In the genomic region with DNA sequence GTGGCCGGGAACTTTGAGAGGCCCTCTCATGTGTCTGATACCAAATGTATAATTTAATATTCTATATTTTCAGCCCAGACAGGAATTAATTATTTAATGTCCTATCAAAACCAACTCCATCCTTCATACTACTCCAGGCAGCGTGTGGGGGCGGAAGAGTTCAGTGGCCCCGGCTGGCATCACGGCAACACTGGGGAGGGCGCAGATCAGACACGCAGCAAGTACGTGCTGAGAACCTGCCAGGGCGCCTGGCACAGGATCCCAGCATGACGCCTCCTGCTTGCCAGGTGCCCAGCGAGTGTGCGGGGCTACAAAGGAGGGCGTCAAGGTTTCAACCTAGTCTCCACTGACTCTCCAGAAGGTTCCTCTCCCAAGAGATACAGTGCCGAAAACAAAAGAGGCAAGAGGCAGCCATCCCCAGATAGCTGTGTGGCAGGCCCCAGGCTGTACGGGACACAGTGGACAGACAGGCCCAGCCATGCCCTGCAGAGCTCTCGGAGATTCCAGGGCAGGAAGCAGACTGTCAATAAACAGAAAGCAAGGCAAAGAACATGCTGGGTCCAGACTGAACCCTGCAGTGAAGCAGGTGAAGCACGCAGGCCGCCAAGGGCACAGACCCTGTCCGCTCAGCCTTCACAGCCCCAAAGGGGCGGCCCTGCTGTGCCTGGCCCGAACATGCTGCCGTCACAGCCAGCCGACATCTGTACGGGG, we compare ENCODE assay signal across 15 cellular contexts.
DNase-seq lines count a peak whose midpoint lies in the region; ATAC-seq and TF ChIP-seq lines count a peak whose summit lies in the region.
"Had no signal": no experiment of that assay in that cellular context is flagged by ENCODE, and none has a peak within 500 bp of the region (broad histone marks: within the 10 kb centered on the region; RNA-seq: fewer than 3 reads in every experiment).

No MANE protein-coding gene starts in this region.

- H3K4me2 ChIP-seq in mesenchymal stem cell (ENCODE audit: low read length, poor library complexity, severe bottlenecking), result no peak overlapping the region

- H3K36me3 Mint-ChIP-seq in brain, result no peaks in the 10 kb centered on the region
- H3K36me3 Mint-ChIP-seq: activated CD4-positive, alpha-beta memory T cell treated with anti-CD3 and anti-CD28 coated beads for 36 hours had no signal

- H3K4ac ChIP-seq in mesenchymal stem cell (ENCODE audit: low read depth in 1 of 2, low read length in 2 of 2), result peak overlapping the region; percentile 77 to 85

- peaks cover 9% of the 10 kb centered on the region for H3K27me3 Mint-ChIP-seq in brain
- H3K27me3 Mint-ChIP-seq: activated CD4-positive, alpha-beta memory T cell treated with anti-CD3 and anti-CD28 coated beads for 36 hours; IgD-negative memory B cell had no signal

- H3K9ac ChIP-seq in mesenchymal stem cell (ENCODE audit: low read length), result no peak overlapping the region

- no peak overlapping the region for H2AFZ ChIP-seq in mesenchymal stem cell (ENCODE audit: low read depth, low read length)

- peak overlapping the region; percentile 38 for H3K27ac ChIP-seq in mesenchymal stem cell (ENCODE audit: low read length, poor library complexity, severe bottlenecking)
- H3K27ac ChIP-seq: colonic mucosa, transverse colon had no signal

- H4K91ac ChIP-seq in mesenchymal stem cell (ENCODE audit: low read length), result peak overlapping the region; percentile 92

- peaks cover 0 to 61% of the 10 kb centered on the region in 2 experiments for H3K36me3 ChIP-seq in mesenchymal stem cell (ENCODE audit: control insufficient read depth in 1 of 2, insufficient read depth in 2 of 2, low read depth in 1 of 2, low read length in 2 of 2)
- H3K36me3 ChIP-seq: colonic mucosa, transverse colon had no signal

- peak; percentile 32 for DNase-seq in COLO668 (lab: John Stamatoyannopoulos, UW; ENCODE audit: unreplicated experiment)
- peak in 2 of 3 experiments; percentile 89 to 97 for DNase-seq in NCI-H1417 (lab: John Stamatoyannopoulos, UW)
- DNase-seq in mesenchymal stem cell, result no peak
- no peak for DNase-seq in middle frontal gyrus (ENCODE audit: extremely low spot score, low spot score)
- DNase-seq in NCI-H128 (lab: John Stamatoyannopoulos, UW; ENCODE audit: unreplicated experiment), result no peak
- DNase-seq in NCI-H82 treated with DMSO at 0.1 percent for 48 hours (lab: John Stamatoyannopoulos, UW; ENCODE audit: unreplicated experiment), result no peak
- DNase-seq: activated CD4-positive, alpha-beta memory T cell treated with anti-CD3 and anti-CD28 coated beads for 36 hours; activated gamma-delta T cell treated with Interleukin-2 at 50 U/mL for 16 hours; colonic mucosa; NCI-H446 treated with DMSO at 0.1 percent for 48 hours; transverse colon had no signal

- no peak overlapping the region for H2BK15ac ChIP-seq in mesenchymal stem cell (ENCODE audit: low read depth, poor library complexity, severe bottlenecking)

- no peak for TF ChIP-seq CTCF in brain (conservative IDR thresholded peaks at IDR 0.05)

- H3K18ac ChIP-seq in mesenchymal stem cell (ENCODE audit: low read depth in 1 of 2, low read length in 2 of 2), result peak overlapping the region; percentile 40 to 96

- no peak overlapping the region for H3K23ac ChIP-seq in mesenchymal stem cell (ENCODE audit: low read length in 2 of 2)

- peak overlapping the region in 1 of 5 experiments; percentile 9 for H3K4me3 Mint-ChIP-seq in brain
- H3K4me3 Mint-ChIP-seq: activated CD4-positive, alpha-beta memory T cell treated with anti-CD3 and anti-CD28 coated beads for 36 hours; IgD-negative memory B cell had no signal

- H2BK12ac ChIP-seq in mesenchymal stem cell (ENCODE audit: low read length in 2 of 2), result peak overlapping the region; percentile 64 to 95

- H3K9me3 Mint-ChIP-seq in brain, result no peaks in the 10 kb centered on the region
- H3K9me3 Mint-ChIP-seq: activated CD4-positive, alpha-beta memory T cell treated with anti-CD3 and anti-CD28 coated beads for 36 hours; IgD-negative memory B cell had no signal

- H2BK5ac ChIP-seq in mesenchymal stem cell (ENCODE audit: low read depth, low read length, poor library complexity, severe bottlenecking), result no peak overlapping the region

- H4K8ac ChIP-seq in mesenchymal stem cell (ENCODE audit: low read length), result peak overlapping the region; percentile 88

- peaks cover 99% of the 10 kb centered on the region for H3K4me1 Mint-ChIP-seq in brain

- peak overlapping the region in 1 of 2 experiments; percentile 95 for H3K14ac ChIP-seq in mesenchymal stem cell (ENCODE audit: low read length in 2 of 2)

- no peak overlapping the region for H3K4me3 ChIP-seq in mesenchymal stem cell (ENCODE audit: insufficient read depth in 1 of 2, low read depth in 1 of 2, low read length in 2 of 2)
- H3K4me3 ChIP-seq: colonic mucosa, lung, transverse colon had no signal

- peaks cover 66% of the 10 kb centered on the region for H3K4me1 ChIP-seq in mesenchymal stem cell (ENCODE audit: control insufficient read depth, insufficient read depth, low read depth, low read length)
- H3K4me1 ChIP-seq: colonic mucosa, transverse colon had no signal

- H2BK120ac ChIP-seq in mesenchymal stem cell (ENCODE audit: low read depth, low read length), result peak overlapping the region; percentile 74

- H3K9me3 ChIP-seq in mesenchymal stem cell (ENCODE audit: control insufficient read depth, low read length), result no peaks in the 10 kb centered on the region
- H3K9me3 ChIP-seq: colonic mucosa, transverse colon had no signal

- no peak for ATAC-seq in HG03045 (IDR thresholded peaks at IDR 0.05; ENCODE audit: unreplicated experiment)

- WGBS in mesenchymal stem cell, result 90% methylated on average over 23 of the region's 24 CpGs

- H3K27me3 ChIP-seq in mesenchymal stem cell (ENCODE audit: control insufficient read depth in 1 of 2, insufficient read depth in 1 of 2, low read length in 2 of 2), result no peaks in the 10 kb centered on the region
- H3K27me3 ChIP-seq: colonic mucosa, transverse colon had no signal

- H3K27ac Mint-ChIP-seq in brain, result peak overlapping the region; percentile 73 to 98 (median 96)
- H3K27ac Mint-ChIP-seq: activated CD4-positive, alpha-beta memory T cell treated with anti-CD3 and anti-CD28 coated beads for 36 hours had no signal

- peaks cover 36% of the 10 kb centered on the region for H3K79me1 ChIP-seq in mesenchymal stem cell (replicated peaks; ENCODE audit: low read length, poor library complexity, severe bottlenecking)

- peak overlapping the region; percentile 32 for H2AK5ac ChIP-seq in mesenchymal stem cell (ENCODE audit: low read length, severe bottlenecking)

Comparison
In these comparisons a context has a peak if more than half of its experiments do, and no peak if none do; other contexts are left out.
1. DNase-seq: peak in COLO668 (single experiment) and NCI-H1417 (2 of 3); none in mesenchymal stem cell (single experiment), middle frontal gyrus (single experiment), NCI-H128 (single experiment) and NCI-H82 treated with DMSO at 0.1 percent for 48 hours (single experiment).